Comparison of ENCODE assay signal across 8 cellular contexts in the genomic region with DNA sequence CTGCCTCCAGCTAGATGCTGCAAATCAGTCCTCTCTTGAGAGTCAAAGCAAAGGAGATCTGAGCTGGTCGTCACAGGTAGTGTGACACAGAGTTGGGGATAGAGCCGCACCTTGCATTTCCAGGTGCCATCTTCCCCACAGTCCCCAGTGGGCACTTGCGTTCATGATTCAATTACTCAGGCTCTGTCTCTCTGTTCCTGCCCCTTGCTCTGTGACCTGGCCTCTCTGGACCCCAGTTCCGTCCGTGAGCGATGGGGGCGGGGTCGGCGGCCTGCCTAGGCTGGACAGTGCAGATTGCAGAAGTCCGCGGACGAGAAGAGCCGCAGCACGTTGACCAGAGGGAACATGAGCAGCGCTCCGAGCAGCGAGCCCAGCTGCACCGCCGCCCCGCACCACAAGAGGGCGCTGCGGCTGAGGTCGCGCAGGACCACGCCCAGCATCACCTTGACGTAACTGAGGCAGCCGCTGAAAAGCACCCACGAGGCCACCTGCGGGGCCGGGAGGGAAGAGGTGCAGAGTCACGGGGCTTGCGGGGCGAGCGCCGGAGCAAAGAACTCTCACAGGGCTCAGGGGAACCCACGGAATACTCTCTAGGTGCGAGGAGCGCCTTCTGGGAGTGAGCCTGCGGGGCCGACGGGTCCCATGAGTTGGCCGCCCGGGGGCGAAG. TPM values are rescaled to one million over a fixed set of nuclear protein-coding genes. Genes with fewer than 3 reads are reported as not detected.
A peak's percentile ranks its signal among the peaks of the same experiment; 100 is the strongest.
DNase-seq lines count a peak whose midpoint lies in the region; ATAC-seq and TF ChIP-seq lines count a peak whose summit lies in the region.

No MANE protein-coding gene starts in this region.

- H3K27me3 ChIP-seq in right lobe of liver, result peaks cover 0 to 10% of the 10 kb centered on the region in 2 donors
- no peaks in the 10 kb centered on the region for H3K27me3 ChIP-seq in effector memory CD4-positive, alpha-beta T cell (replicated peaks; ENCODE audit: control insufficient read depth, insufficient read depth, low read length, poor library complexity, severe bottlenecking)

- H3K36me3 ChIP-seq in right lobe of liver, result no peaks in the 10 kb centered on the region
- H3K36me3 ChIP-seq in effector memory CD4-positive, alpha-beta T cell (ENCODE audit: control insufficient read depth, insufficient read depth, low read length), result no peaks in the 10 kb centered on the region

- peak; percentile 45 for TF ChIP-seq CTCF in astrocyte of the cerebellum (IDR thresholded peaks at IDR 0.05; ENCODE audit: low read depth, low read length, missing control alignments)
- TF ChIP-seq CTCF in right lobe of liver (IDR thresholded peaks at IDR 0.05), result peak; percentile 41 to 67 (median 52)

- ATAC-seq in right lobe of liver (peak; percentile 41 to 67 (median 50)), GM18907 (IDR thresholded peaks at IDR 0.05; ENCODE audit: unreplicated experiment) (no peak), GM19452 (IDR thresholded peaks at IDR 0.05; ENCODE audit: unreplicated experiment) (no peak)

- no peak for TF ChIP-seq POLR2A in right lobe of liver (IDR thresholded peaks at IDR 0.05)

- in situ Hi-C loops in astrocyte of the cerebellum (cut with HindIII; ENCODE audit: low sequenced_read_pairs), result no loop called here

- H3K9me3 ChIP-seq in right lobe of liver, result no peaks in the 10 kb centered on the region
- H3K9me3 ChIP-seq in effector memory CD4-positive, alpha-beta T cell (ENCODE audit: control insufficient read depth, low read length), result no peaks in the 10 kb centered on the region

- DNase-seq in D341Med (ENCODE audit: low spot score) (peak; percentile 65), NCI-H1930 (lab: John Stamatoyannopoulos, UW) (peak; percentile 86 to 90), astrocyte of the cerebellum (ENCODE audit: low read depth) (no peak), right lobe of liver (no peak), C1 segment of cervical spinal cord (lab: John Stamatoyannopoulos, UW) (no peak)
- no peak for DNase-seq in effector memory CD4-positive, alpha-beta T cell

- H3K4me3 ChIP-seq in astrocyte of the cerebellum (ENCODE audit: low read depth, low read length), result no peak overlapping the region
- H3K4me3 ChIP-seq in right lobe of liver, result no peak overlapping the region
- no peak overlapping the region for H3K4me3 ChIP-seq in effector memory CD4-positive, alpha-beta T cell (ENCODE audit: insufficient read depth, low read depth, low read length, poor library complexity, severe bottlenecking)

- WGBS in right lobe of liver (ENCODE audit: insufficient coverage, low coverage, low lambda C conversion rate, missing lambda C conversion rate), result 33% methylated on average over 1 of the region's 44 CpGs

- intact Hi-C loops in right lobe of liver (cut with DNase I), result no loop called here

- no peak overlapping the region for H3K27ac ChIP-seq in right lobe of liver
- no peak overlapping the region for H3K27ac ChIP-seq in effector memory CD4-positive, alpha-beta T cell (ENCODE audit: insufficient read depth, low read length, poor library complexity, severe bottlenecking)

- no peaks in the 10 kb centered on the region for H3K4me1 ChIP-seq in right lobe of liver
- no peaks in the 10 kb centered on the region for H3K4me1 ChIP-seq in effector memory CD4-positive, alpha-beta T cell (ENCODE audit: control insufficient read depth, insufficient read depth, low read length, poor library complexity, severe bottlenecking)

RNA-seq across cellular contexts. Expression of gene SLC52A3, which starts 7.4 kb away (rescaled TPM):
- total RNA-seq in right lobe of liver, result under 1 TPM in 2 of 6 experiments, not detected in 4; 0.05 to 0.62 TPM

Comparison
In these comparisons a context has a peak if more than half of its experiments do, and no peak if none do; other contexts are left out.
1. DNase-seq: peak in D341Med (single experiment) and NCI-H1930 (2 of 2); none in astrocyte of the cerebellum (single experiment), right lobe of liver (0 of 3), effector memory CD4-positive, alpha-beta T cell (0 of 3) and C1 segment of cervical spinal cord (0 of 14).
2. ATAC-seq: peak in right lobe of liver (4 of 4); none in GM18907 (single experiment) and GM19452 (single experiment).